In genomic region chr15:39194431-39194830, GRCh38 we compare ENCODE assay signal across 21 cellular contexts.
DNase-seq lines count a peak whose midpoint lies in the region; TF ChIP-seq lines count a peak whose summit lies in the region.
"Had no signal": no experiment of that assay in that cellular context is flagged by ENCODE, and none has a peak within 500 bp of the region (broad histone marks: within the 10 kb centered on the region; RNA-seq: fewer than 3 reads in every experiment).

No MANE protein-coding gene starts in this region.

- no peaks in the 10 kb centered on the region for H3K79me2 ChIP-seq in smooth muscle cell (ENCODE audit: low read depth)

- H2AFZ ChIP-seq in smooth muscle cell (ENCODE audit: low read depth), result no peak overlapping the region

- peak overlapping the region; percentile 95 for H3K27ac ChIP-seq in smooth muscle cell (ENCODE audit: low read depth)
- H3K27ac ChIP-seq: colonic mucosa, lower lobe of right lung, spleen, thoracic aorta had no signal

- no peaks in the 10 kb centered on the region for H3K9me3 ChIP-seq in smooth muscle cell (replicated peaks; ENCODE audit: low read depth)
- H3K9me3 ChIP-seq: colonic mucosa, lower lobe of right lung, spleen, thoracic aorta had no signal

- no peak overlapping the region for H3K9ac ChIP-seq in smooth muscle cell (ENCODE audit: low read depth)

- no peak for TF ChIP-seq CTCF in fibroblast of the aortic adventitia (IDR thresholded peaks at IDR 0.05; ENCODE audit: insufficient read depth, low read length)
- TF ChIP-seq CTCF in smooth muscle cell (IDR thresholded peaks at IDR 0.05; ENCODE audit: borderline replicate concordance, insufficient read depth, poor library complexity, severe bottlenecking), result no peak

- H3K4me1 ChIP-seq in smooth muscle cell (ENCODE audit: low read depth), result peaks cover 25% of the 10 kb centered on the region
- H3K4me1 ChIP-seq: colonic mucosa, lower lobe of right lung, spleen had no signal

- H3K36me3 ChIP-seq in smooth muscle cell (ENCODE audit: low read depth), result no peaks in the 10 kb centered on the region
- H3K36me3 ChIP-seq: colonic mucosa, lower lobe of right lung, MG63, spleen, thoracic aorta had no signal

- WGBS in smooth muscle cell (ENCODE audit: low lambda C conversion rate), result 97% methylated on average over 1 of the region's 1 CpG

- H3K27me3 ChIP-seq in smooth muscle cell (ENCODE audit: low read depth), result no peaks in the 10 kb centered on the region
- H3K27me3 ChIP-seq: colonic mucosa, MG63 had no signal

- peak; percentile 0 for DNase-seq in NCI-H1694 treated with DMSO at 0.1 percent for 48 hours (lab: John Stamatoyannopoulos, UW)
- no peak for DNase-seq in NCI-H1694 (lab: John Stamatoyannopoulos, UW)
- DNase-seq in astrocyte of the hippocampus (ENCODE audit: low read depth, low spot score), result peak; percentile 36
- DNase-seq in fibroblast of the aortic adventitia (ENCODE audit: low read depth), result peak; percentile 89
- DNase-seq in smooth muscle cell (lab: John Stamatoyannopoulos, UW; ENCODE audit: unreplicated experiment), result no peak
- DNase-seq in NCI-H510A (lab: John Stamatoyannopoulos, UW), result no peak
- DNase-seq in stimulated activated CD4-positive, alpha-beta T cell treated with anti-CD3 and anti-CD28 coated beads, Interleukin-2, amount 100 ng/mL, for 48 hours, result no peak
- no peak for DNase-seq in SKM-1 (lab: John Stamatoyannopoulos, UW; ENCODE audit: unreplicated experiment)
- DNase-seq: 8988T; activated CD4-positive, alpha-beta T cell treated with anti-CD3 and anti-CD28 coated beads, Interleukin-2, amount 50 U/mL, for 1 hour; activated CD8-positive, alpha-beta memory T cell treated with anti-CD3 and anti-CD28 coated beads, Interleukin-2, amount 50 U/mL, for 48 hours; colonic mucosa; head of caudate nucleus; lower lobe of right lung; MG63; naive thymus-derived CD4-positive, alpha-beta T cell; NCI-H187; posterior cingulate gyrus; spleen; T-cell had no signal

- peak overlapping the region; percentile 78 for H3K4me2 ChIP-seq in smooth muscle cell

- H3K4me3 ChIP-seq in fibroblast of the aortic adventitia (ENCODE audit: low read depth, low read length), result no peak overlapping the region
- H3K4me3 ChIP-seq in smooth muscle cell, result no peak overlapping the region
- H3K4me3 ChIP-seq: colonic mucosa, lower lobe of right lung, MG63, spleen, thoracic aorta had no signal

- H3F3A ChIP-seq in smooth muscle cell (ENCODE audit: low read depth), result peaks cover 32% of the 10 kb centered on the region

- H4K20me1 ChIP-seq in smooth muscle cell (ENCODE audit: low read depth), result no peaks in the 10 kb centered on the region

Comparison
In these comparisons a context has a peak if more than half of its experiments do, and no peak if none do; other contexts are left out.
1. DNase-seq: peak in NCI-H1694 treated with DMSO at 0.1 percent for 48 hours (single experiment), astrocyte of the hippocampus (single experiment) and fibroblast of the aortic adventitia (single experiment); none in NCI-H1694 (single experiment), smooth muscle cell (single experiment), NCI-H510A (single experiment), stimulated activated CD4-positive, alpha-beta T cell treated with anti-CD3 and anti-CD28 coated beads, Interleukin-2, amount 100 ng/mL, for 48 hours (0 of 2) and SKM-1 (single experiment).